ENCODE assay signal across 1 cellular context in genomic region chr19:51366050-51366998, GRCh38.
TF ChIP-seq lines count a peak whose summit lies in the region.

ETFB (minus strand) TSS chr19:51366388; CDS start chr19:51366326, 62 bp downstream.

TF ChIP-seq in GM12878, 131 proteins besides CTCF, POLR2A, EP300 and RAD21 (continued from another document and continues in another):
- TF ChIP-seq CUX1 (IDR thresholded peaks at IDR 0.05; ENCODE audit: insufficient replicate concordance, low read depth, low read length) (no peak), ZNF592 (IDR thresholded peaks at IDR 0.05) (no peak), MEF2B (IDR thresholded peaks at IDR 0.05; ENCODE audit: partially characterized antibody, poor library complexity, severe bottlenecking) (no peak), BACH1 (IDR thresholded peaks at IDR 0.05; ENCODE audit: borderline replicate concordance) (no peak), FOXK2 (IDR thresholded peaks at IDR 0.05) (no peak), NRF1 (conservative IDR thresholded peaks at IDR 0.05; ENCODE audit: low read depth, low read length) (peak; percentile 49; the same call in 1 of the 2 replicates), EED (IDR thresholded peaks at IDR 0.05; ENCODE audit: low read depth) (peak; percentile 77), CHD2 (IDR thresholded peaks at IDR 0.05; ENCODE audit: borderline replicate concordance, low read depth, low read length) (peak; percentile 72; the same call in 1 of the 2 replicates), STAT3 (IDR thresholded peaks at IDR 0.05; ENCODE audit: low read depth, low read length) (no peak), ETV6 (conservative IDR thresholded peaks at IDR 0.05 in 1 of 2, IDR thresholded peaks at IDR 0.05 in 1 of 2; ENCODE audit: borderline replicate concordance in 1 of 2, low read depth in 1 of 2) (no peak), E4F1 (IDR thresholded peaks at IDR 0.05; ENCODE audit: borderline replicate concordance, partially characterized antibody) (no peak), SREBF1 (IDR thresholded peaks at IDR 0.05; ENCODE audit: low read length) (no peak), GABPA (IDR thresholded peaks at IDR 0.05; ENCODE audit: low read depth) (no peak), CBX3 (IDR thresholded peaks at IDR 0.05; ENCODE audit: borderline replicate concordance, low read depth) (no peak), POLR2AphosphoS5 (IDR thresholded peaks at IDR 0.05; ENCODE audit: low read length) (peak; percentile 91), SREBF2 (IDR thresholded peaks at IDR 0.05; ENCODE audit: low read length) (no peak), MLLT1 (IDR thresholded peaks at IDR 0.05) (peak; percentile 82), PAX5 (IDR thresholded peaks at IDR 0.05; ENCODE audit: borderline replicate concordance, low read depth, low read length) (no peak), JUNB (IDR thresholded peaks at IDR 0.05) (no peak), SMARCA5 (IDR thresholded peaks at IDR 0.05) (peak; percentile 58; the same call in 1 of the 2 replicates), TARDBP (IDR thresholded peaks at IDR 0.05; ENCODE audit: borderline replicate concordance) (no peak), SIN3A (IDR thresholded peaks at IDR 0.05; ENCODE audit: low read depth, low read length) (no peak; the same call in 1 of the 2 replicates), SPI1 (IDR thresholded peaks at IDR 0.05; ENCODE audit: borderline replicate concordance, insufficient read depth, low read depth, low read length) (peak; percentile 23; the same call in 1 of the 2 replicates), SKIL (IDR thresholded peaks at IDR 0.05; ENCODE audit: low read depth, poor library complexity, severe bottlenecking) (no peak), SMC3 (IDR thresholded peaks at IDR 0.05; ENCODE audit: borderline replicate concordance, low read length) (no peak), BHLHE40 (IDR thresholded peaks at IDR 0.05; ENCODE audit: borderline replicate concordance in 1 of 2, low read depth in 2 of 2, low read length in 1 of 2) (peak in 1 of 2 experiments; percentile 69; a peak in 1 of 4 replicates), MTA2 (IDR thresholded peaks at IDR 0.05; ENCODE audit: low read depth) (peak; percentile 9; the same call in 1 of the 2 replicates), POLR2AphosphoS2 (IDR thresholded peaks at IDR 0.05; ENCODE audit: low read depth, low read length) (peak; percentile 84), ZNF217 (IDR thresholded peaks at IDR 0.05) (no peak; the same call in 1 of the 2 replicates), CREB1 (IDR thresholded peaks at IDR 0.05; ENCODE audit: low read depth) (peak; percentile 55; the same call in 1 of the 2 replicates), RELB (IDR thresholded peaks at IDR 0.05; ENCODE audit: low read depth) (peak; percentile 75; the same call in 1 of the 2 replicates), GATAD2B (conservative IDR thresholded peaks at IDR 0.05; ENCODE audit: low read depth) (no peak; the same call in 1 of the 2 replicates), NR2F1 (conservative IDR thresholded peaks at IDR 0.05) (peak; percentile 84; the same call in 1 of the 2 replicates), BCLAF1 (IDR thresholded peaks at IDR 0.05) (no peak), CBX5 (IDR thresholded peaks at IDR 0.05; ENCODE audit: low read depth) (no peak), PKNOX1 (IDR thresholded peaks at IDR 0.05) (peak; percentile 63), SMAD5 (IDR thresholded peaks at IDR 0.05; ENCODE audit: low read depth) (peak; percentile 74; the same call in 1 of the 2 replicates), NFIC (IDR thresholded peaks at IDR 0.05; ENCODE audit: low read depth, low read length) (no peak), BCL11A (IDR thresholded peaks at IDR 0.05; ENCODE audit: low read depth, low read length) (no peak)
